30 cellular contexts compared by ENCODE assay signal in genomic region chr6:42302441-42302840, GRCh38.
"Had no signal": no experiment of that assay in that cellular context is flagged by ENCODE, and none has a peak within 500 bp of the region (broad histone marks: within the 10 kb centered on the region; RNA-seq: fewer than 3 reads in every experiment).

No MANE protein-coding gene starts in this region.

- H3K4me3 Mint-ChIP-seq: activated T-helper 1 cell treated with anti-CD3 and anti-CD28 coated beads, Interleukin-12 subunit alpha, Interleukin-12 subunit beta, Interleukin-2, Interleukin-4 antibody, amounts not matched to agents 30 ng/mL and 10 ng/mL and 1 ng/mL, durations not matched to agents 14 hours and 24 hours and 36 hours; naive thymus-derived CD8-positive, alpha-beta T cell; neural crest cell; stimulated activated naive B cell treated with anti-CD40 and anti-IgM and Interleukin-4, amounts not matched to agents 10 μg/mL and 1 μg/mL and 100 μg/mL, for 72 hours; T-helper 1 cell treated with Interleukin-12 subunit alpha and Interleukin-12 subunit beta and Interleukin-4 antibody, amounts not matched to agents 30 μg/mL and 1 μg/mL, for 36 hours had no signal

- H3K9me3 ChIP-seq: adrenal gland, ascending aorta, left lung, lower lobe of right lung, psoas muscle, stomach, thyroid gland, upper lobe of right lung had no signal

- H3K27ac Mint-ChIP-seq: activated naive CD4-positive, alpha-beta T cell treated with anti-CD3 and anti-CD28 coated beads, Interleukin-2, amount 50 U/mL, for 72 hours; activated T-helper 1 cell treated with anti-CD3 and anti-CD28 coated beads, Interleukin-12 subunit alpha, Interleukin-12 subunit beta, Interleukin-2, Interleukin-4 antibody, amounts not matched to agents 30 ng/mL and 10 ng/mL and 1 ng/mL, durations not matched to agents 14 hours and 24 hours and 36 hours; stimulated activated naive B cell treated with anti-CD40 and anti-IgM and Interleukin-4, amounts not matched to agents 10 μg/mL and 1 μg/mL and 100 μg/mL, for 72 hours; T-helper 1 cell treated with Interleukin-12 subunit alpha and Interleukin-12 subunit beta and Interleukin-4 antibody, amounts not matched to agents 30 μg/mL and 1 μg/mL, for 36 hours had no signal

- H3K4me1 ChIP-seq: ascending aorta, lower lobe of right lung, psoas muscle, upper lobe of right lung had no signal

- H3K4me1 Mint-ChIP-seq: stimulated activated naive B cell treated with anti-CD40 and anti-IgM and Interleukin-4, amounts not matched to agents 10 μg/mL and 1 μg/mL and 100 μg/mL, for 72 hours had no signal

- ATAC-seq: activated naive CD4-positive, alpha-beta T cell treated with anti-CD3 and anti-CD28 coated beads, Interleukin-2, amount 50 U/mL, for 72 hours; foreskin keratinocyte; left lung; lower lobe of right lung; naive thymus-derived CD8-positive, alpha-beta T cell; psoas muscle; stimulated activated naive B cell treated with anti-CD40 and anti-IgM and Interleukin-4, amounts not matched to agents 10 μg/mL and 1 μg/mL and 100 μg/mL, for 72 hours; upper lobe of right lung had no signal

- DNase-seq: activated CD4-positive, alpha-beta T cell treated with anti-CD3 and anti-CD28 coated beads for 4 hours; activated CD4-positive, alpha-beta T cell treated with anti-CD3 and anti-CD28 coated beads, Interleukin-2, amount 50 U/mL, for 4 hours; activated CD8-positive, alpha-beta memory T cell treated with anti-CD3 and anti-CD28 coated beads for 24 hours; activated gamma-delta T cell; adrenal gland; brain microvascular endothelial cell; caudate nucleus; foreskin keratinocyte; left lung; lower lobe of right lung; mesenchymal stem cell; naive thymus-derived CD8-positive, alpha-beta T cell; psoas muscle; stimulated activated CD4-positive, alpha-beta T cell treated with anti-CD3 and anti-CD28 coated beads, Interleukin-15, amount 100 ng/mL, for 24 hours; stimulated activated CD4-positive, alpha-beta T cell treated with anti-CD3 and anti-CD28 coated beads, Interleukin-2, amount 100 ng/mL, for 24 hours; stimulated activated naive B cell treated with anti-CD40 and anti-IgM and Interleukin-4, amounts not matched to agents 10 μg/mL and 1 μg/mL and 100 μg/mL, for 72 hours; stomach; SW 1271; T-helper 9 cell; thyroid gland; upper lobe of right lung had no signal

- FAIRE-seq: TTC549 had no signal

- H3K27me3 Mint-ChIP-seq: naive thymus-derived CD8-positive, alpha-beta T cell; stimulated activated naive B cell treated with anti-CD40 and anti-IgM and Interleukin-4, amounts not matched to agents 10 μg/mL and 1 μg/mL and 100 μg/mL, for 72 hours had no signal

- H3K27me3 ChIP-seq: adrenal gland, ascending aorta, brain microvascular endothelial cell, foreskin keratinocyte, left lung, stomach, thyroid gland, upper lobe of right lung had no signal

- H3K9ac ChIP-seq: parathyroid adenoma had no signal

- H3K9me3 Mint-ChIP-seq: activated naive CD4-positive, alpha-beta T cell treated with anti-CD3 and anti-CD28 coated beads, Interleukin-2, amount 50 U/mL, for 72 hours; activated T-helper 1 cell treated with anti-CD3 and anti-CD28 coated beads, Interleukin-12 subunit alpha, Interleukin-12 subunit beta, Interleukin-2, Interleukin-4 antibody, amounts not matched to agents 30 ng/mL and 10 ng/mL and 1 ng/mL, durations not matched to agents 14 hours and 24 hours and 36 hours; naive thymus-derived CD8-positive, alpha-beta T cell; neural crest cell; stimulated activated naive B cell treated with anti-CD40 and anti-IgM and Interleukin-4, amounts not matched to agents 10 μg/mL and 1 μg/mL and 100 μg/mL, for 72 hours; T-helper 1 cell treated with Interleukin-12 subunit alpha and Interleukin-12 subunit beta and Interleukin-4 antibody, amounts not matched to agents 30 μg/mL and 1 μg/mL, for 36 hours had no signal

- H3K4me2 ChIP-seq: smooth muscle cell had no signal

- H3K36me3 ChIP-seq: left lung, thyroid gland, upper lobe of right lung had no signal

- H3K4me3 ChIP-seq: adrenal gland, ascending aorta, left lung, lower lobe of right lung, psoas muscle, smooth muscle cell, stomach, thyroid gland, upper lobe of right lung had no signal

- H3K27ac ChIP-seq: adrenal gland, ascending aorta, brain microvascular endothelial cell, foreskin keratinocyte, left lung, lower lobe of right lung, parathyroid adenoma, psoas muscle, stomach, upper lobe of right lung, VCaP had no signal

- H2AFZ ChIP-seq: parathyroid adenoma had no signal
